9 cellular contexts compared by ENCODE assay signal in genomic region chr7:37287093-37287492, GRCh38.
DNase-seq lines count a peak whose midpoint lies in the region; ATAC-seq and TF ChIP-seq lines count a peak whose summit lies in the region.
"Had no signal": no experiment of that assay in that cellular context is flagged by ENCODE, and none has a peak within 500 bp of the region (broad histone marks: within the 10 kb centered on the region; RNA-seq: fewer than 3 reads in every experiment).

No MANE protein-coding gene starts in this region.

- H3K9me2 ChIP-seq in MM.1S (replicated peaks; ENCODE audit: insufficient read depth, low read length): no peaks in the 10 kb centered on the region

- H3K4me2 ChIP-seq in MM.1S (ENCODE audit: low read depth, low read length): no peak overlapping the region

- no peaks in the 10 kb centered on the region for H3K9me3 ChIP-seq in MM.1S (replicated peaks; ENCODE audit: insufficient read depth, low read length)

- H3K9ac ChIP-seq in MM.1S (ENCODE audit: low read length): no peak overlapping the region

- TF ChIP-seq POLR2A in lower leg skin (IDR thresholded peaks at IDR 0.05): no peak

- H3K9me3 Mint-ChIP-seq in activated CD4-positive, alpha-beta memory T cell treated with anti-CD3 and anti-CD28 coated beads, Interleukin-2, amount 10 ng/mL, durations not matched to agents 7 days and 5 days: no peaks in the 10 kb centered on the region

- H3K27ac Mint-ChIP-seq in activated CD4-positive, alpha-beta memory T cell treated with anti-CD3 and anti-CD28 coated beads, Interleukin-2, amount 10 ng/mL, durations not matched to agents 7 days and 5 days: no peak overlapping the region

- no peak overlapping the region for H3K4me3 Mint-ChIP-seq in activated CD4-positive, alpha-beta memory T cell treated with anti-CD3 and anti-CD28 coated beads, Interleukin-2, amount 10 ng/mL, durations not matched to agents 7 days and 5 days

- peak; percentile 83 for DNase-seq in DMS53 treated with DMSO at 0.1 percent for 48 hours (lab: John Stamatoyannopoulos, UW; ENCODE audit: unreplicated experiment)
- DNase-seq in MM.1S: peak; percentile 68
- no peak for DNase-seq in activated CD4-positive, alpha-beta memory T cell treated with anti-CD3 and anti-CD28 coated beads, Interleukin-2, amount 10 ng/mL, durations not matched to agents 7 days and 5 days
- DNase-seq in lower leg skin (ENCODE audit: low spot score in 2 of 2): no peak
- no peak for DNase-seq in GM03348 (ENCODE audit: low spot score)
- DNase-seq: midbrain had no signal

- no peaks in the 10 kb centered on the region for H3F3A ChIP-seq in MM.1S (ENCODE audit: insufficient read depth, low read length)

- 81 to 83% methylated on average over 5 of the region's 5 CpGs for WGBS in lower leg skin, 2 donors

- CTCF ChIA-PET in activated CD4-positive, alpha-beta memory T cell treated with anti-CD3 and anti-CD28 coated beads, Interleukin-2, amount 10 ng/mL, durations not matched to agents 7 days and 5 days (lab: Charles Lee): interaction anchor here (0.8 to 1.2 kb wide), 3 partner anchors 9 to 208 kb away, joined by 3 to 4 read pairs (median 3); no protein-coding TSS in a partner anchor

- H3K27me3 Mint-ChIP-seq in activated CD4-positive, alpha-beta memory T cell treated with anti-CD3 and anti-CD28 coated beads, Interleukin-2, amount 10 ng/mL, durations not matched to agents 7 days and 5 days: no peaks in the 10 kb centered on the region

- POLR2A ChIA-PET in activated CD4-positive, alpha-beta memory T cell treated with anti-CD3 and anti-CD28 coated beads, Interleukin-2, amount 10 ng/mL, durations not matched to agents 7 days and 5 days (lab: Charles Lee): interaction anchor here (0.6 kb wide), 1 partner anchor 21 kb away, joined by 4 read pairs; no protein-coding TSS in a partner anchor

- H3K27me3 ChIP-seq in MM.1S (replicated peaks; ENCODE audit: insufficient read depth, low read length): no peaks in the 10 kb centered on the region

- H3K79me2 ChIP-seq in MM.1S (ENCODE audit: low read length): peaks cover 92% of the 10 kb centered on the region

- TF ChIP-seq CTCF in MM.1S (IDR thresholded peaks at IDR 0.05; ENCODE audit: low read length): no peak
- TF ChIP-seq CTCF in lower leg skin (IDR thresholded peaks at IDR 0.05): no peak

- H3K4me1 ChIP-seq in MM.1S (ENCODE audit: low read length): peaks cover 15% of the 10 kb centered on the region

- H3K4me1 Mint-ChIP-seq in activated CD4-positive, alpha-beta memory T cell treated with anti-CD3 and anti-CD28 coated beads, Interleukin-2, amount 10 ng/mL, durations not matched to agents 7 days and 5 days: peaks cover 37% of the 10 kb centered on the region

- ATAC-seq in GM21447 (IDR thresholded peaks at IDR 0.05; ENCODE audit: unreplicated experiment): peak; percentile 66
- no peak for ATAC-seq in HG03045 (IDR thresholded peaks at IDR 0.05; ENCODE audit: unreplicated experiment)

- no peak overlapping the region for H2AFZ ChIP-seq in MM.1S (ENCODE audit: low read length)

- no peaks in the 10 kb centered on the region for H3K36me3 ChIP-seq in MM.1S (replicated peaks; ENCODE audit: insufficient read depth, low read length)

- no peak overlapping the region for H3K27ac ChIP-seq in MM.1S (ENCODE audit: low read length)
- H3K27ac ChIP-seq in cingulate gyrus (ENCODE audit: low read depth, low read length): peak overlapping the region; percentile 98

- intact Hi-C loops in lower leg skin (cut with DNase I; ENCODE audit: low total_unique reads): no loop called here

- H3K4me3 ChIP-seq in MM.1S (ENCODE audit: low read length) (no peak overlapping the region), lower leg skin (ENCODE audit: low read depth, poor library complexity, severe bottlenecking) (no peak overlapping the region)

- peaks cover 11% of the 10 kb centered on the region for H3K36me3 Mint-ChIP-seq in activated CD4-positive, alpha-beta memory T cell treated with anti-CD3 and anti-CD28 coated beads, Interleukin-2, amount 10 ng/mL, durations not matched to agents 7 days and 5 days (ENCODE audit: low read depth)

- H4K20me1 ChIP-seq in MM.1S (ENCODE audit: insufficient read depth, low read length): peaks cover 21% of the 10 kb centered on the region

Comparison
In these comparisons a context has a peak if more than half of its experiments do, and no peak if none do; other contexts are left out.
1. DNase-seq: peak in DMS53 treated with DMSO at 0.1 percent for 48 hours (single experiment) and MM.1S (single experiment); none in activated CD4-positive, alpha-beta memory T cell treated with anti-CD3 and anti-CD28 coated beads, Interleukin-2, amount 10 ng/mL, durations not matched to agents 7 days and 5 days (single experiment), lower leg skin (0 of 2) and GM03348 (single experiment).